25 cellular contexts compared by ENCODE assay signal in genomic region chr1:58156801-58157200, GRCh38.
"Had no signal": no experiment of that assay in that cellular context is flagged by ENCODE, and none has a peak within 500 bp of the region (broad histone marks: within the 10 kb centered on the region; RNA-seq: fewer than 3 reads in every experiment).

No MANE protein-coding gene starts in this region.

- H3K4me3 ChIP-seq: cardiac muscle cell, Peyer's patch, SJCRH30 had no signal

- H3K27ac ChIP-seq: brain microvascular endothelial cell, cardiac muscle cell, Peyer's patch, RWPE1, SJCRH30, VCaP had no signal

- ATAC-seq: activated CD4-positive, alpha-beta T cell treated with anti-CD3 and anti-CD28 coated beads for 36 hours; activated T-helper 17 cell treated with anti-CD3 and anti-CD28 coated beads, Interleukin-2, amount 50 U/mL, for 72 hours had no signal

- H3K9ac ChIP-seq: SK-N-SH had no signal

- H3K27me3 ChIP-seq: brain microvascular endothelial cell, cardiac muscle cell, Peyer's patch, SJCRH30 had no signal

- H3K9me3 ChIP-seq: Peyer's patch, SJCRH30, SK-N-SH had no signal

- H3K4me1 ChIP-seq: Peyer's patch, SJCRH30 had no signal

- H3K36me3 ChIP-seq: brain microvascular endothelial cell, cardiac muscle cell, Peyer's patch, SJCRH30 had no signal

- DNase-seq: activated CD4-positive, alpha-beta memory T cell treated with anti-CD3 and anti-CD28 coated beads, Interleukin-2, amount 10 ng/mL, durations not matched to agents 7 days and 5 days; activated CD4-positive, alpha-beta T cell treated with anti-CD3 and anti-CD28 coated beads for 36 hours; activated CD4-positive, alpha-beta T cell treated with anti-CD3 and anti-CD28 coated beads, Interleukin-2, amount 50 U/mL, for 1 hour; activated CD4-positive, CD25-positive, alpha-beta regulatory T cell; activated gamma-delta T cell; activated naive CD4-positive, alpha-beta T cell treated with anti-CD3 and anti-CD28 coated beads, Interleukin-2, amount 10 ng/mL, durations not matched to agents 7 days and 5 days; activated naive CD8-positive, alpha-beta T cell treated with anti-CD3 and anti-CD28 coated beads for 36 hours; activated T-cell treated with anti-CD3 and anti-CD28 coated beads for 4 hours; activated T-cell treated with anti-CD3 and anti-CD28 coated beads, Interleukin-2, amount 50 U/mL, for 48 hours; brain microvascular endothelial cell; NCI-H1105 treated with DMSO at 0.1 percent for 48 hours; NCI-H1694; NCI-H2107; NCI-H510A treated with DMSO at 0.1 percent for 48 hours; NCI-H748 treated with DMSO at 0.1 percent for 48 hours; NK-92 treated with Interleukin-12 subunit alpha and Interleukin-12 subunit beta, amount 100 ng/mL, for 24 hours; Peyer's patch; Right ventricle myocardium superior; SJCRH30; SK-N-SH; T-helper 1 cell had no signal

- H3K4me2 ChIP-seq: SK-N-SH had no signal
